ENCODE assay signal across 1 cellular context in genomic region chr3:32000877-32001276, GRCh38.
TF ChIP-seq lines count a peak whose summit lies in the region.

No MANE protein-coding gene starts in this region.

TF ChIP-seq in WTC11, 78 proteins besides CTCF, POLR2A, EP300 and RAD21 (continued from another document):
- TF ChIP-seq ATF2 (CRISPR knock-in tag; IDR thresholded peaks at IDR 0.05; ENCODE audit: borderline replicate concordance, low read depth) (no peak), ZBTB43 (CRISPR knock-in tag; IDR thresholded peaks at IDR 0.05) (no peak), FOXJ3 (CRISPR knock-in tag; IDR thresholded peaks at IDR 0.05; ENCODE audit: borderline replicate concordance) (no peak), SMAD3 (CRISPR knock-in tag; IDR thresholded peaks at IDR 0.05; ENCODE audit: borderline replicate concordance) (no peak), KAT7 (CRISPR knock-in tag; IDR thresholded peaks at IDR 0.05; ENCODE audit: borderline replicate concordance) (no peak)
